Comparison of ENCODE assay signal across 8 cellular contexts in genomic region chr3:126476166-126476975, GRCh38. TPM values are rescaled to one million over a fixed set of nuclear protein-coding genes. Genes with fewer than 3 reads are reported as not detected.
DNase-seq lines count a peak whose midpoint lies in the region; ATAC-seq, FAIRE-seq and TF ChIP-seq lines count a peak whose summit lies in the region.

No MANE protein-coding gene starts in this region.

- no peak for TF ChIP-seq POLR2A in GM12891 (IDR thresholded peaks at IDR 0.05; ENCODE audit: low read depth, low read length)

- no peaks in the 10 kb centered on the region for H3K9me3 Mint-ChIP-seq in CD4-positive, alpha-beta memory T cell

- H3K27me3 Mint-ChIP-seq in CD4-positive, alpha-beta memory T cell = no peaks in the 10 kb centered on the region

- in situ Hi-C loops in T47D (cut with HindIII; ENCODE audit: low pct_unique_long_range_greater_than_20kb, low sequenced_read_pairs) = no loop called here

- peaks cover 24% of the 10 kb centered on the region for H3F3A ChIP-seq in PC-9 (ENCODE audit: insufficient read depth, low read depth)
- H3F3A ChIP-seq in smooth muscle cell (ENCODE audit: low read depth) = no peaks in the 10 kb centered on the region

- 19% methylated on average over 42 of the region's 63 CpGs for WGBS in smooth muscle cell (ENCODE audit: low lambda C conversion rate)

- peaks cover 27 to 47% (median 38%) of the 10 kb centered on the region in 4 donors for H3K4me1 Mint-ChIP-seq in CD4-positive, alpha-beta memory T cell

- H3K79me2 ChIP-seq in PC-9 (ENCODE audit: low read depth) (peaks cover 34% of the 10 kb centered on the region), smooth muscle cell (ENCODE audit: low read depth) (peaks cover 36% of the 10 kb centered on the region)

- ATAC-seq in GM19455 (IDR thresholded peaks at IDR 0.05; ENCODE audit: unreplicated experiment) (peak; percentile 23), HG03520 (IDR thresholded peaks at IDR 0.05; ENCODE audit: unreplicated experiment) (peak; percentile 16)

- peak overlapping the region; percentile 60 to 73 for H3K4me3 ChIP-seq in CD4-positive, alpha-beta memory T cell (ENCODE audit: low read length in 2 of 2)
- peak overlapping the region; percentile 72 for H3K4me3 ChIP-seq in PC-9
- H3K4me3 ChIP-seq in kidney (ENCODE audit: low read length in 2 of 2) = peak overlapping the region; percentile 74 to 89
- peak overlapping the region; percentile 72 for H3K4me3 ChIP-seq in smooth muscle cell

- TF ChIP-seq CTCF in PC-9 (conservative IDR thresholded peaks at IDR 0.05) = no peak
- TF ChIP-seq CTCF in kidney (IDR thresholded peaks at IDR 0.05; ENCODE audit: borderline replicate concordance, extremely low read depth, insufficient read depth) = no peak
- no peak for TF ChIP-seq CTCF in smooth muscle cell (IDR thresholded peaks at IDR 0.05; ENCODE audit: borderline replicate concordance, insufficient read depth, poor library complexity, severe bottlenecking)

- H2AFZ ChIP-seq in PC-9 = peak overlapping the region; percentile 92
- H2AFZ ChIP-seq in smooth muscle cell (ENCODE audit: low read depth) = peak overlapping the region; percentile 99

- no peaks in the 10 kb centered on the region for H3K27me3 ChIP-seq in CD4-positive, alpha-beta memory T cell (ENCODE audit: insufficient read depth, low read length)
- H3K27me3 ChIP-seq in PC-9 (ENCODE audit: insufficient read depth, low read depth) (no peaks in the 10 kb centered on the region), smooth muscle cell (ENCODE audit: low read depth) (no peaks in the 10 kb centered on the region)

- FAIRE-seq in kidney (lab: Jason Lieb, UNC) = no peak
- FAIRE-seq in GM12891 (lab: Jason Lieb, UNC) = no peak

- POLR2A ChIA-PET in CD4-positive, alpha-beta memory T cell (lab: Charles Lee; ENCODE audit: partially characterized antibody) = interaction anchor here (0.5 to 2.0 kb wide), 8 partner anchors 11 to 1195 kb away, joined by 3 to 9 read pairs (median 4); partner anchors contain the start of genes SLC41A3 and TPRA1
- POLR2A ChIA-PET in PC-9 (lab: Charles Lee; ENCODE audit: unreplicated experiment) = interaction anchor here (0.5 to 1.1 kb wide), 11 partner anchors 13 to 1261 kb away, joined by 3 to 34 read pairs (median 5); no protein-coding TSS in a partner anchor

- peak overlapping the region; percentile 77 for H3K4me2 ChIP-seq in PC-9
- H3K4me2 ChIP-seq in smooth muscle cell = peak overlapping the region; percentile 98

- H3K9me2 ChIP-seq in PC-9 (ENCODE audit: insufficient read depth) = no peaks in the 10 kb centered on the region

- H3K36me3 ChIP-seq in CD4-positive, alpha-beta memory T cell (ENCODE audit: insufficient read depth, low read length) = peaks cover 3% of the 10 kb centered on the region
- H3K36me3 ChIP-seq in PC-9 (ENCODE audit: low read depth) = peaks cover 7% of the 10 kb centered on the region
- H3K36me3 ChIP-seq in kidney (ENCODE audit: control insufficient read depth in 1 of 2, insufficient read depth in 2 of 2, low read length in 2 of 2) = peaks cover 0 to 3% of the 10 kb centered on the region in 2 donors
- H3K36me3 ChIP-seq in smooth muscle cell (ENCODE audit: low read depth) = no peaks in the 10 kb centered on the region

- H3K4me1 ChIP-seq in CD4-positive, alpha-beta memory T cell (ENCODE audit: insufficient read depth, low read length) = peaks cover 36% of the 10 kb centered on the region
- H3K4me1 ChIP-seq in PC-9 (replicated peaks; ENCODE audit: insufficient read depth) = peaks cover 23% of the 10 kb centered on the region
- H3K4me1 ChIP-seq in kidney (ENCODE audit: control insufficient read depth in 1 of 2, insufficient read depth in 1 of 2, low read depth in 1 of 2, low read length in 2 of 2) = peaks cover 16 to 25% of the 10 kb centered on the region in 2 donors
- peaks cover 33% of the 10 kb centered on the region for H3K4me1 ChIP-seq in smooth muscle cell (ENCODE audit: low read depth)

- intact Hi-C loops in CD4-positive, alpha-beta memory T cell (cut with micrococcal nuclease) = loop anchor here (2.0 to 10.0 kb wide), 4 partner anchors 120 to 1578 kb away; partner anchors contain the start of genes ABTB1, CHCHD6, KLF15 and SEC61A1
- intact Hi-C loops in PC-9 (cut with micrococcal nuclease; ENCODE audit: unreplicated experiment) = loop anchor here (5.0 to 10.0 kb wide), 6 partner anchors 46 to 1068 kb away; partner anchors contain the start of genes CHST13 and PLXNA1
- intact Hi-C loops in kidney (cut with DNase I) = no loop called here

- peaks cover 8 to 28% of the 10 kb centered on the region in 2 donors for H3K36me3 Mint-ChIP-seq in CD4-positive, alpha-beta memory T cell

- H3K4me3 Mint-ChIP-seq in CD4-positive, alpha-beta memory T cell = peak overlapping the region; percentile 84 to 92 (median 87)

- H3K27ac ChIP-seq in CD4-positive, alpha-beta memory T cell (ENCODE audit: low read depth, low read length) = peak overlapping the region; percentile 64
- H3K27ac ChIP-seq in PC-9 = peak overlapping the region; percentile 75
- peak overlapping the region; percentile 90 to 92 for H3K27ac ChIP-seq in kidney (ENCODE audit: low read depth in 2 of 2, low read length in 2 of 2)
- H3K27ac ChIP-seq in smooth muscle cell (ENCODE audit: low read depth) = peak overlapping the region; percentile 19

- peaks cover 18% of the 10 kb centered on the region; the same call in 1 of the 2 replicates for H4K20me1 ChIP-seq in PC-9 (ENCODE audit: insufficient read depth)
- peaks cover 37% of the 10 kb centered on the region for H4K20me1 ChIP-seq in smooth muscle cell (ENCODE audit: low read depth)

- BruUV-seq in PC-9 (replicated peaks; lab: Mats Ljungman, UMichigan) = TSS peak; percentile 95

- CTCF ChIA-PET in CD4-positive, alpha-beta memory T cell (lab: Charles Lee; ENCODE audit: partially characterized antibody) = interaction anchor here (1.6 kb wide), 1 partner anchor 46 kb away, joined by 5 read pairs; no protein-coding TSS in a partner anchor
- CTCF ChIA-PET in PC-9 (lab: Charles Lee) = interaction anchor here (0.5 to 1.1 kb wide), 2 partner anchors 14 to 76 kb away, joined by 3 read pairs; no protein-coding TSS in a partner anchor

- peak in 1 of 5 donors; percentile 6 for DNase-seq in CD4-positive, alpha-beta memory T cell
- peak; percentile 55 to 74 for DNase-seq in PC-9
- peak; percentile 83 to 91 for DNase-seq in T47D (ENCODE audit: low read depth in 1 of 2, low spot score in 1 of 2)
- peak; percentile 93 for DNase-seq in kidney
- peak; percentile 68 for DNase-seq in smooth muscle cell (lab: John Stamatoyannopoulos, UW; ENCODE audit: unreplicated experiment)
- DNase-seq in GM12891 (ENCODE audit: insufficient read length, low spot score) = no peak

- peak overlapping the region; percentile 77 to 98 (median 92) for H3K27ac Mint-ChIP-seq in CD4-positive, alpha-beta memory T cell

- no peaks in the 10 kb centered on the region for H3K9me3 ChIP-seq in CD4-positive, alpha-beta memory T cell (ENCODE audit: control insufficient read depth in 1 of 2, low read length in 2 of 2)
- no peaks in the 10 kb centered on the region for H3K9me3 ChIP-seq in PC-9 (ENCODE audit: insufficient read depth, low read depth)
- no peaks in the 10 kb centered on the region for H3K9me3 ChIP-seq in kidney (ENCODE audit: control insufficient read depth in 1 of 2, low read length in 2 of 2)
- H3K9me3 ChIP-seq in smooth muscle cell (replicated peaks; ENCODE audit: low read depth) = no peaks in the 10 kb centered on the region

- H3K9ac ChIP-seq in kidney (ENCODE audit: low read length in 2 of 2) (peak overlapping the region; percentile 71 to 74), smooth muscle cell (ENCODE audit: low read depth) (peak overlapping the region; percentile 68)

TF ChIP-seq in GM12891, 5 proteins besides CTCF, POLR2A, EP300 and RAD21:
- TF ChIP-seq POLR2AphosphoS5 (IDR thresholded peaks at IDR 0.05; ENCODE audit: low read depth, low read length) = no peak
- TF ChIP-seq TAF1 (IDR thresholded peaks at IDR 0.05; ENCODE audit: low read depth, low read length) = no peak
- TF ChIP-seq SPI1 (IDR thresholded peaks at IDR 0.05; ENCODE audit: low read depth, low read length) = no peak
- TF ChIP-seq PAX5 (IDR thresholded peaks at IDR 0.05; ENCODE audit: insufficient read depth, low read length, severe bottlenecking) = no peak
- TF ChIP-seq POU2F2 (IDR thresholded peaks at IDR 0.05; ENCODE audit: low read depth, low read length) = no peak

RNA-seq across cellular contexts. Expression of gene ZXDC, which starts 0.7 kb away (rescaled TPM):
- 10 to 100 TPM; 58.2 to 66.3 TPM for total RNA-seq in CD4-positive, alpha-beta memory T cell
- 10 to 100 TPM; 10.3 to 27.7 TPM for polyA plus RNA-seq in CD4-positive, alpha-beta memory T cell
- total RNA-seq in PC-9 (2021) = 52.9 and 55.4 TPM in 2 replicates
- total RNA-seq in kidney = 44.8 TPM
- polyA plus RNA-seq in kidney (ENCODE audit: insufficient read depth, low read depth, low replicate concordance) = 11.4 TPM
- 18.8 and 20.4 TPM in 2 replicates for total RNA-seq in smooth muscle cell
- polyA plus RNA-seq in smooth muscle cell = 9.2 and 16.2 TPM in 2 replicates
- 6.2 TPM for polyA plus RNA-seq in GM12891 (2012; ENCODE audit: low read depth, missing spikeins)

RNA-seq across cellular contexts. Expression of gene UROC1, which starts 41.2 kb away (rescaled TPM):
- not detected for total RNA-seq in CD4-positive, alpha-beta memory T cell
- polyA plus RNA-seq in CD4-positive, alpha-beta memory T cell = not detected
- not detected in 2 replicates for total RNA-seq in PC-9 (2021)
- total RNA-seq in kidney = not detected
- polyA plus RNA-seq in kidney (ENCODE audit: insufficient read depth, low read depth, low replicate concordance) = not detected
- not detected in 2 replicates for total RNA-seq in smooth muscle cell
- polyA plus RNA-seq in smooth muscle cell = not detected in 2 replicates
- not detected for polyA plus RNA-seq in GM12891 (2012; ENCODE audit: low read depth, missing spikeins)

RNA-seq across cellular contexts. Expression of gene CHST13, which starts 47.6 kb away (rescaled TPM):
- under 1 TPM; 0.23 to 0.42 TPM for total RNA-seq in CD4-positive, alpha-beta memory T cell
- not detected for polyA plus RNA-seq in CD4-positive, alpha-beta memory T cell
- total RNA-seq in PC-9 (2021) (0.52 and 1.2 TPM in 2 replicates), kidney (3.3 TPM), smooth muscle cell (not detected in 2 replicates)
- polyA plus RNA-seq in kidney (ENCODE audit: insufficient read depth, low read depth, low replicate concordance) (7.0 TPM), smooth muscle cell (not detected in 2 replicates)
- not detected for polyA plus RNA-seq in GM12891 (2012; ENCODE audit: low read depth, missing spikeins)

Comparison
In these comparisons a context has a peak if more than half of its experiments do, and no peak if none do; other contexts are left out.
1. H3K27ac ChIP-seq: peak in every context shown above with its lines; median percentile 91 in kidney; 75 in PC-9; 64 in CD4-positive, alpha-beta memory T cell; 19 in smooth muscle cell.